Comparison of ENCODE assay signal across 1 cellular context in genomic region chr3:194100856-194101390, GRCh38.
A peak's percentile ranks its signal among the peaks of the same experiment; 100 is the strongest.
TF ChIP-seq lines count a peak whose summit lies in the region.

No MANE protein-coding gene starts in this region.

TF ChIP-seq in GM12878, 131 proteins besides CTCF, POLR2A, EP300 and RAD21 (continued from another document and continues in another):
- TF ChIP-seq ZNF384 (IDR thresholded peaks at IDR 0.05; ENCODE audit: borderline replicate concordance, low read depth, low read length) (no peak), TCF7 (IDR thresholded peaks at IDR 0.05; ENCODE audit: borderline replicate concordance) (no peak), ETV6 (conservative IDR thresholded peaks at IDR 0.05 in 1 of 2, IDR thresholded peaks at IDR 0.05 in 1 of 2; ENCODE audit: borderline replicate concordance in 1 of 2, low read depth in 1 of 2) (no peak), CHD1 (IDR thresholded peaks at IDR 0.05; ENCODE audit: low read depth, low read length) (no peak), MEF2B (IDR thresholded peaks at IDR 0.05; ENCODE audit: partially characterized antibody, poor library complexity, severe bottlenecking) (no peak), ZBED1 (IDR thresholded peaks at IDR 0.05; ENCODE audit: borderline replicate concordance) (peak; percentile 34; the same call in 1 of the 2 replicates), HDAC6 (IDR thresholded peaks at IDR 0.05; ENCODE audit: unreplicated experiment) (no peak), NR2C2 (IDR thresholded peaks at IDR 0.05; ENCODE audit: borderline replicate concordance, control insufficient read depth, insufficient read length, low read depth) (no peak), ASH2L (IDR thresholded peaks at IDR 0.05; ENCODE audit: borderline replicate concordance, low read depth) (no peak), CHD2 (IDR thresholded peaks at IDR 0.05; ENCODE audit: borderline replicate concordance, low read depth, low read length) (no peak), PAX8 (IDR thresholded peaks at IDR 0.05) (no peak), ATF2 (IDR thresholded peaks at IDR 0.05; ENCODE audit: low read length) (peak; percentile 40; the same call in 1 of the 2 replicates), USF1 (IDR thresholded peaks at IDR 0.05; ENCODE audit: borderline replicate concordance, extremely low read length, insufficient read depth, low read depth, low read length) (no peak), CREB1 (IDR thresholded peaks at IDR 0.05; ENCODE audit: low read depth) (peak; percentile 54; the same call in 1 of the 2 replicates), IKZF2 (IDR thresholded peaks at IDR 0.05) (peak in 1 of 2 experiments; percentile 62; a peak in 2 of 4 replicates), JUNB (IDR thresholded peaks at IDR 0.05) (no peak), TCF3 (IDR thresholded peaks at IDR 0.05; ENCODE audit: borderline replicate concordance, insufficient read depth, low read depth, low read length) (peak; percentile 81; the same call in 1 of the 2 replicates), YBX1 (IDR thresholded peaks at IDR 0.05) (no peak), JUND (IDR thresholded peaks at IDR 0.05; ENCODE audit: low read depth, low read length) (no peak), KLF5 (IDR thresholded peaks at IDR 0.05; ENCODE audit: partially characterized antibody) (no peak), FOS (IDR thresholded peaks at IDR 0.05; ENCODE audit: borderline replicate concordance, extremely low read depth, insufficient read length) (no peak), SUPT20H (IDR thresholded peaks at IDR 0.05; ENCODE audit: borderline replicate concordance, control insufficient read depth, low read depth, low read length) (no peak), EED (IDR thresholded peaks at IDR 0.05; ENCODE audit: low read depth) (peak; percentile 40), SIX5 (IDR thresholded peaks at IDR 0.05; ENCODE audit: low read depth, low read length, severe bottlenecking) (no peak), DPF2 (IDR thresholded peaks at IDR 0.05) (0 out of 2 replicates have a peak, but pooled peaks have one; percentile 23), MTA3 (IDR thresholded peaks at IDR 0.05; ENCODE audit: borderline replicate concordance, low read length) (peak; percentile 69; the same call in 1 of the 2 replicates), CUX1 (IDR thresholded peaks at IDR 0.05; ENCODE audit: insufficient replicate concordance, low read depth, low read length) (no peak), SMARCA5 (IDR thresholded peaks at IDR 0.05) (no peak), BRCA1 (IDR thresholded peaks at IDR 0.05; ENCODE audit: low read depth, low read length) (no peak), IRF4 (IDR thresholded peaks at IDR 0.05; ENCODE audit: low read depth, low read length) (peak; percentile 63), PBX3 (IDR thresholded peaks at IDR 0.05; ENCODE audit: insufficient replicate concordance, low read depth, low read length) (no peak), NFYA (IDR thresholded peaks at IDR 0.05; ENCODE audit: borderline replicate concordance, low read depth, low read length) (no peak), BCL3 (IDR thresholded peaks at IDR 0.05; ENCODE audit: borderline replicate concordance, insufficient read depth, low read depth, low read length, poor library complexity, severe bottlenecking) (no peak), SMC3 (IDR thresholded peaks at IDR 0.05; ENCODE audit: borderline replicate concordance, low read length) (no peak), KDM1A (IDR thresholded peaks at IDR 0.05; ENCODE audit: borderline replicate concordance) (no peak), BMI1 (IDR thresholded peaks at IDR 0.05; ENCODE audit: borderline replicate concordance) (no peak), BHLHE40 (IDR thresholded peaks at IDR 0.05; ENCODE audit: borderline replicate concordance in 1 of 2, low read depth in 2 of 2, low read length in 1 of 2) (peak; percentile 47 to 62; a peak in 3 of 4 replicates), NR2C1 (IDR thresholded peaks at IDR 0.05) (no peak), EGR1 (IDR thresholded peaks at IDR 0.05; ENCODE audit: borderline replicate concordance in 1 of 2, low read depth in 2 of 2, low read length in 2 of 2) (no peak), MYB (IDR thresholded peaks at IDR 0.05; ENCODE audit: borderline replicate concordance, low read depth, low read length) (no peak), SMAD5 (IDR thresholded peaks at IDR 0.05; ENCODE audit: low read depth) (no peak), FOXK2 (IDR thresholded peaks at IDR 0.05) (no peak), RAD51 (IDR thresholded peaks at IDR 0.05) (no peak), CREM (IDR thresholded peaks at IDR 0.05; ENCODE audit: low read depth) (peak; percentile 82), EZH2 (IDR thresholded peaks at IDR 0.05; ENCODE audit: borderline replicate concordance, control insufficient read depth, low read depth, low read length) (no peak)
- TF ChIP-seq, protein P1, sequence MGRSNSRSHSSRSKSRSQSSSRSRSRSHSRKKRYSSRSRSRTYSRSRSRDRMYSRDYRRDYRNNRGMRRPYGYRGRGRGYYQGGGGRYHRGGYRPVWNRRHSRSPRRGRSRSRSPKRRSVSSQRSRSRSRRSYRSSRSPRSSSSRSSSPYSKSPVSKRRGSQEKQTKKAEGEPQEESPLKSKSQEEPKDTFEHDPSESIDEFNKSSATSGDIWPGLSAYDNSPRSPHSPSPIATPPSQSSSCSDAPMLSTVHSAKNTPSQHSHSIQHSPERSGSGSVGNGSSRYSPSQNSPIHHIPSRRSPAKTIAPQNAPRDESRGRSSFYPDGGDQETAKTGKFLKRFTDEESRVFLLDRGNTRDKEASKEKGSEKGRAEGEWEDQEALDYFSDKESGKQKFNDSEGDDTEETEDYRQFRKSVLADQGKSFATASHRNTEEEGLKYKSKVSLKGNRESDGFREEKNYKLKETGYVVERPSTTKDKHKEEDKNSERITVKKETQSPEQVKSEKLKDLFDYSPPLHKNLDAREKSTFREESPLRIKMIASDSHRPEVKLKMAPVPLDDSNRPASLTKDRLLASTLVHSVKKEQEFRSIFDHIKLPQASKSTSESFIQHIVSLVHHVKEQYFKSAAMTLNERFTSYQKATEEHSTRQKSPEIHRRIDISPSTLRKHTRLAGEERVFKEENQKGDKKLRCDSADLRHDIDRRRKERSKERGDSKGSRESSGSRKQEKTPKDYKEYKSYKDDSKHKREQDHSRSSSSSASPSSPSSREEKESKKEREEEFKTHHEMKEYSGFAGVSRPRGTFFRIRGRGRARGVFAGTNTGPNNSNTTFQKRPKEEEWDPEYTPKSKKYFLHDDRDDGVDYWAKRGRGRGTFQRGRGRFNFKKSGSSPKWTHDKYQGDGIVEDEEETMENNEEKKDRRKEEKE (IDR thresholded peaks at IDR 0.05), result no peak
- TF ChIP-seq, protein P2, sequence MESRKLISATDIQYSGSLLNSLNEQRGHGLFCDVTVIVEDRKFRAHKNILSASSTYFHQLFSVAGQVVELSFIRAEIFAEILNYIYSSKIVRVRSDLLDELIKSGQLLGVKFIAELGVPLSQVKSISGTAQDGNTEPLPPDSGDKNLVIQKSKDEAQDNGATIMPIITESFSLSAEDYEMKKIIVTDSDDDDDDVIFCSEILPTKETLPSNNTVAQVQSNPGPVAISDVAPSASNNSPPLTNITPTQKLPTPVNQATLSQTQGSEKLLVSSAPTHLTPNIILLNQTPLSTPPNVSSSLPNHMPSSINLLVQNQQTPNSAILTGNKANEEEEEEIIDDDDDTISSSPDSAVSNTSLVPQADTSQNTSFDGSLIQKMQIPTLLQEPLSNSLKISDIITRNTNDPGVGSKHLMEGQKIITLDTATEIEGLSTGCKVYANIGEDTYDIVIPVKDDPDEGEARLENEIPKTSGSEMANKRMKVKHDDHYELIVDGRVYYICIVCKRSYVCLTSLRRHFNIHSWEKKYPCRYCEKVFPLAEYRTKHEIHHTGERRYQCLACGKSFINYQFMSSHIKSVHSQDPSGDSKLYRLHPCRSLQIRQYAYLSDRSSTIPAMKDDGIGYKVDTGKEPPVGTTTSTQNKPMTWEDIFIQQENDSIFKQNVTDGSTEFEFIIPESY (IDR thresholded peaks at IDR 0.05), result no peak
- TF ChIP-seq, protein P3, sequence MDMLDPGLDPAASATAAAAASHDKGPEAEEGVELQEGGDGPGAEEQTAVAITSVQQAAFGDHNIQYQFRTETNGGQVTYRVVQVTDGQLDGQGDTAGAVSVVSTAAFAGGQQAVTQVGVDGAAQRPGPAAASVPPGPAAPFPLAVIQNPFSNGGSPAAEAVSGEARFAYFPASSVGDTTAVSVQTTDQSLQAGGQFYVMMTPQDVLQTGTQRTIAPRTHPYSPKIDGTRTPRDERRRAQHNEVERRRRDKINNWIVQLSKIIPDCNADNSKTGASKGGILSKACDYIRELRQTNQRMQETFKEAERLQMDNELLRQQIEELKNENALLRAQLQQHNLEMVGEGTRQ (IDR thresholded peaks at IDR 0.05; ENCODE audit: borderline replicate concordance, low read depth, low read length), result no peak
- TF ChIP-seq, protein P4, sequence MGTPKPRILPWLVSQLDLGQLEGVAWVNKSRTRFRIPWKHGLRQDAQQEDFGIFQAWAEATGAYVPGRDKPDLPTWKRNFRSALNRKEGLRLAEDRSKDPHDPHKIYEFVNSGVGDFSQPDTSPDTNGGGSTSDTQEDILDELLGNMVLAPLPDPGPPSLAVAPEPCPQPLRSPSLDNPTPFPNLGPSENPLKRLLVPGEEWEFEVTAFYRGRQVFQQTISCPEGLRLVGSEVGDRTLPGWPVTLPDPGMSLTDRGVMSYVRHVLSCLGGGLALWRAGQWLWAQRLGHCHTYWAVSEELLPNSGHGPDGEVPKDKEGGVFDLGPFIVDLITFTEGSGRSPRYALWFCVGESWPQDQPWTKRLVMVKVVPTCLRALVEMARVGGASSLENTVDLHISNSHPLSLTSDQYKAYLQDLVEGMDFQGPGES (IDR thresholded peaks at IDR 0.05), result no peak
